14 cellular contexts compared by ENCODE assay signal in the genomic region with DNA sequence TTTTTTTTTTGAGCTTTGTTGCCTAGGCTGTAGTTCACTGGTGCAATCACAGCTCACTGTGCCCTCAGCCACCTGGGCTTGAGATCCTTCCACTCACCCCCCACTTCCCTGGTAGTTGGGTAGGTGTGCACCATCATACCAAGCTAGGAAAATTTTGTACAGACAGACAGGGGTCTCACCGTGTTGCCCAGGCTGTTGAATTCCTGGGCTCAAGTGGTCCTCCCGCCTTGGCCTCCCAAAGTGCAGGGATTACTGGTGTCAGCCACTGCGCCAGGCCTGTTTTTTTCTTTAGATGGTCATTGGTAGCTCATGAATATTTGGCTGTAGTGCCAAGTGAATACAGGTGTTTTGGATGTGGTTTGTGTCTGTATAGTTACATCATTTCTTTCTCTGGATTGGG. TPM values are rescaled to one million over a fixed set of nuclear protein-coding genes. Genes with fewer than 3 reads are reported as not detected.
DNase-seq lines count a peak whose midpoint lies in the region; ATAC-seq, FAIRE-seq and TF ChIP-seq lines count a peak whose summit lies in the region.
"Had no signal": no experiment of that assay in that cellular context is flagged by ENCODE, and none has a peak within 500 bp of the region (broad histone marks: within the 10 kb centered on the region; RNA-seq: fewer than 3 reads in every experiment).

No MANE protein-coding gene starts in this region.

- H3K9ac ChIP-seq in skeletal muscle tissue (ENCODE audit: low read depth in 1 of 3, low read length in 3 of 3) = no peak overlapping the region

- H3K4me3 Mint-ChIP-seq in T-helper 1 cell treated with Interleukin-12 subunit alpha and Interleukin-12 subunit beta and Interleukin-4 antibody, amounts not matched to agents 30 μg/mL and 1 μg/mL, for 36 hours = no peak overlapping the region

- TF ChIP-seq POLR2A in GM12891 (IDR thresholded peaks at IDR 0.05; ENCODE audit: low read depth, low read length) = no peak

- H3K36me3 ChIP-seq in RWPE2 (ENCODE audit: low read depth) (peaks cover 89% of the 10 kb centered on the region), esophagus (ENCODE audit: control insufficient read depth in 2 of 2, insufficient read depth in 2 of 2, low read length in 1 of 2) (peaks cover 13 to 21% of the 10 kb centered on the region in 2 donors), skeletal muscle tissue (ENCODE audit: control insufficient read depth in 3 of 3, insufficient read depth in 3 of 3, low read length in 3 of 3) (peaks cover 26 to 46% (median 28%) of the 10 kb centered on the region in 3 donors)

- H3K27ac ChIP-seq in RWPE2 (ENCODE audit: poor library complexity, severe bottlenecking) = peak overlapping the region; percentile 81
- peak overlapping the region; percentile 54 to 73 for H3K27ac ChIP-seq in esophagus (ENCODE audit: low read depth in 2 of 2, low read length in 1 of 2)
- peak overlapping the region; percentile 5 for H3K27ac ChIP-seq in skeletal muscle tissue (ENCODE audit: low read depth, low read length)
- H3K27ac ChIP-seq: colonic mucosa had no signal

- no peaks in the 10 kb centered on the region for H3K9me3 ChIP-seq in RWPE2 (ENCODE audit: severe bottlenecking)
- no peaks in the 10 kb centered on the region for H3K9me3 ChIP-seq in esophagus (ENCODE audit: control insufficient read depth in 2 of 2, insufficient read depth in 1 of 2, low read depth in 1 of 2, low read length in 1 of 2)
- H3K9me3 ChIP-seq in skeletal muscle tissue (ENCODE audit: control insufficient read depth in 3 of 3, low read length in 3 of 3) = no peaks in the 10 kb centered on the region
- H3K9me3 ChIP-seq: colonic mucosa had no signal

- peaks cover 48% of the 10 kb centered on the region for H3K4me1 ChIP-seq in RWPE2 (ENCODE audit: insufficient read depth, poor library complexity, severe bottlenecking)
- H3K4me1 ChIP-seq in esophagus (ENCODE audit: control insufficient read depth in 2 of 2, insufficient read depth in 2 of 2, low read length in 1 of 2) = peaks cover 0 to 3% of the 10 kb centered on the region in 2 donors
- peaks cover 53 to 60% (median 54%) of the 10 kb centered on the region in 3 donors for H3K4me1 ChIP-seq in skeletal muscle tissue (ENCODE audit: control insufficient read depth in 3 of 3, insufficient read depth in 3 of 3, low read length in 3 of 3)

- peaks cover 45% of the 10 kb centered on the region for H3K4me1 Mint-ChIP-seq in T-helper 1 cell treated with Interleukin-12 subunit alpha and Interleukin-12 subunit beta and Interleukin-4 antibody, amounts not matched to agents 30 μg/mL and 1 μg/mL, for 36 hours (ENCODE audit: low read depth)

- DNase-seq in T-helper 1 cell (no peak), RWPE2 (ENCODE audit: low spot score) (no peak), ureter (ENCODE audit: low spot score) (no peak), GM12891 (ENCODE audit: insufficient read length, low spot score) (no peak)
- DNase-seq: 8988T; colonic mucosa; DMS53; NCI-H2227 treated with DMSO at 0.1 percent for 48 hours; stimulated activated CD4-positive, alpha-beta T cell treated with anti-CD3 and anti-CD28 coated beads, Interleukin-1b, Interleukin-23, amount 100 ng/mL, for 48 hours; stimulated activated naive CD4-positive, alpha-beta T cell had no signal

- H3K27me3 Mint-ChIP-seq in T-helper 1 cell treated with Interleukin-12 subunit alpha and Interleukin-12 subunit beta and Interleukin-4 antibody, amounts not matched to agents 30 μg/mL and 1 μg/mL, for 36 hours (ENCODE audit: low read depth) = no peaks in the 10 kb centered on the region

- peak overlapping the region; percentile 63 for H3K27ac Mint-ChIP-seq in T-helper 1 cell treated with Interleukin-12 subunit alpha and Interleukin-12 subunit beta and Interleukin-4 antibody, amounts not matched to agents 30 μg/mL and 1 μg/mL, for 36 hours

- WGBS in esophagus, 2 donors = 87 to 90% methylated on average over 3 of the region's 3 CpGs

- H3K9me3 Mint-ChIP-seq in T-helper 1 cell treated with Interleukin-12 subunit alpha and Interleukin-12 subunit beta and Interleukin-4 antibody, amounts not matched to agents 30 μg/mL and 1 μg/mL, for 36 hours = no peaks in the 10 kb centered on the region

- TF ChIP-seq CTCF in RWPE2 (IDR thresholded peaks at IDR 0.05; ENCODE audit: poor library complexity, severe bottlenecking) = no peak

- H3K36me3 Mint-ChIP-seq in T-helper 1 cell treated with Interleukin-12 subunit alpha and Interleukin-12 subunit beta and Interleukin-4 antibody, amounts not matched to agents 30 μg/mL and 1 μg/mL, for 36 hours (ENCODE audit: low read depth) = peaks cover 48% of the 10 kb centered on the region

- no peak for FAIRE-seq in GM12891 (lab: Jason Lieb, UNC)

- H3K4me3 ChIP-seq in RWPE2 (ENCODE audit: severe bottlenecking) = no peak overlapping the region
- H3K4me3 ChIP-seq in esophagus (ENCODE audit: low read depth in 1 of 2, low read length in 2 of 2) = no peak overlapping the region
- H3K4me3 ChIP-seq in skeletal muscle tissue (ENCODE audit: low read length in 3 of 3) = no peak overlapping the region
- H3K4me3 ChIP-seq: colonic mucosa had no signal

- H3K27me3 ChIP-seq in RWPE2 (ENCODE audit: insufficient read depth, poor library complexity, severe bottlenecking) (no peaks in the 10 kb centered on the region), esophagus (ENCODE audit: control insufficient read depth in 1 of 2, insufficient read depth in 2 of 2, low read length in 2 of 2) (no peaks in the 10 kb centered on the region), skeletal muscle tissue (ENCODE audit: control insufficient read depth in 3 of 3, insufficient read depth in 3 of 3, low read length in 3 of 3) (no peaks in the 10 kb centered on the region)
- H3K27me3 ChIP-seq: colonic mucosa had no signal

- ATAC-seq in RWPE2 (ENCODE audit: low read depth) (no peak), GM21723 (IDR thresholded peaks at IDR 0.05; ENCODE audit: unreplicated experiment) (no peak)

TF ChIP-seq in GM12891, 5 proteins besides CTCF, POLR2A, EP300 and RAD21:
- TF ChIP-seq SPI1 (IDR thresholded peaks at IDR 0.05; ENCODE audit: low read depth, low read length) (no peak), PAX5 (IDR thresholded peaks at IDR 0.05; ENCODE audit: insufficient read depth, low read length, severe bottlenecking) (no peak), POLR2AphosphoS5 (IDR thresholded peaks at IDR 0.05; ENCODE audit: low read depth, low read length) (no peak), TAF1 (IDR thresholded peaks at IDR 0.05; ENCODE audit: low read depth, low read length) (no peak), POU2F2 (IDR thresholded peaks at IDR 0.05; ENCODE audit: low read depth, low read length) (no peak)

RNA-seq across cellular contexts. Expression of a gene that starts 7.5 kb away (rescaled TPM):
- 100 to 1,000 TPM; 153 to 185 TPM for polyA plus RNA-seq in esophagus
- total RNA-seq in skeletal muscle tissue (4.2 TPM), ureter (34.6 TPM)
- polyA plus RNA-seq in GM12891 (2012; ENCODE audit: low read depth, missing spikeins) = 18.9 TPM

RNA-seq across cellular contexts. Expression of a gene that starts 17.7 kb away (rescaled TPM):
- polyA plus RNA-seq in esophagus = 100 to 1,000 TPM; 268 to 282 TPM
- 236 TPM for total RNA-seq in skeletal muscle tissue
- total RNA-seq in ureter = 124 TPM
- 176 TPM for polyA plus RNA-seq in GM12891 (2012; ENCODE audit: low read depth, missing spikeins)

Comparison
In these comparisons a context has a peak if more than half of its experiments do, and no peak if none do; other contexts are left out.
1. H3K27ac ChIP-seq: peak in every context shown above with its lines; median percentile 81 in RWPE2; 64 in esophagus; 5 in skeletal muscle tissue.